15 cellular contexts compared by ENCODE assay signal in the genomic region with DNA sequence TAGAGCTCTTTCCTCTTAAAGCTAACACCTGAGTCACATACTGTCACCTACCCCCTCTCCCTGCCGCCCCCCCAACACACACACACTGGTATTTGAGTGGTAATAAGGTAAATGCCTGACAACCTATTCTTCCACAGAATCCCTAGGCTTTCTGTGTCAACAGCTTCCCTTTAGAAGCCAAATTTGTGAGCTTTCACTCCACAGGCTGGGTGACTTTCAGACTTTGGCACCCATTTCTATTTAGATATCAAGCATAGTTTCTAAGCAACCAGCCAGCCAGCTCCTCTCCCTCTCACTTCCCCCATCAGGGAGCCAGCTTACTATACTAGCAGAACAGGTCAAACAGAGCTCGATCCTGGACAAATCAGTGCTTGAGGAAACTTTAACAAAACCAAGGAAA. TPM values are rescaled to one million over a fixed set of nuclear protein-coding genes. Genes with fewer than 3 reads are reported as not detected.
DNase-seq lines count a peak whose midpoint lies in the region; ATAC-seq, FAIRE-seq and TF ChIP-seq lines count a peak whose summit lies in the region.
"Had no signal": no experiment of that assay in that cellular context is flagged by ENCODE, and none has a peak within 500 bp of the region (broad histone marks: within the 10 kb centered on the region; RNA-seq: fewer than 3 reads in every experiment).

No MANE protein-coding gene starts in this region.

- no peak for TF ChIP-seq CTCF in ascending aorta (IDR thresholded peaks at IDR 0.05)
- TF ChIP-seq CTCF in keratinocyte (optimal IDR thresholded peaks at IDR 0.05 in 1 of 3, IDR thresholded peaks at IDR 0.05 in 1 of 3, conservative IDR thresholded peaks at IDR 0.05 in 1 of 3; ENCODE audit: extremely low read depth in 1 of 3, insufficient read depth in 2 of 3, low read length in 3 of 3) = no peak

- H3K4me1 ChIP-seq in Karpas-422 (ENCODE audit: low read length) (peaks cover 15% of the 10 kb centered on the region), ascending aorta (peaks cover 0 to 12% of the 10 kb centered on the region in 2 donors), keratinocyte (ENCODE audit: control insufficient read depth, extremely low read depth, insufficient read depth, low read length) (peaks cover 37% of the 10 kb centered on the region)

- H3K27ac ChIP-seq in Karpas-422 (ENCODE audit: low read length) (no peak overlapping the region), ascending aorta (peak overlapping the region; percentile 45 to 75), keratinocyte (ENCODE audit: control insufficient read depth, insufficient read depth, low read length) (peak overlapping the region; percentile 21)

- no peaks in the 10 kb centered on the region for H3K9me1 ChIP-seq in keratinocyte (ENCODE audit: control insufficient read depth, extremely low read depth, insufficient read depth, low read length)

- no peaks in the 10 kb centered on the region for H3K9me2 ChIP-seq in Karpas-422 (replicated peaks; ENCODE audit: insufficient read depth, low read length)

- no peak for FAIRE-seq in keratinocyte (lab: Jason Lieb, UNC)

- in situ Hi-C loops in KBM-7 (cut with MboI; ENCODE audit: low pct_unique_long_range_greater_than_20kb, low sequenced_read_pairs) = no loop called here

- no peaks in the 10 kb centered on the region for H3K9me3 ChIP-seq in Karpas-422 (ENCODE audit: low read length)
- H3K9me3 ChIP-seq in ascending aorta = no peaks in the 10 kb centered on the region
- H3K9me3 ChIP-seq in keratinocyte (ENCODE audit: control insufficient read depth, low read depth, low read length) = no peaks in the 10 kb centered on the region
- H3K9me3 ChIP-seq: ovary had no signal

- DNase-seq in Karpas-422 = no peak
- DNase-seq in ascending aorta (ENCODE audit: low spot score in 2 of 2) = peak in 1 of 2 donors; percentile 73
- no peak for DNase-seq in keratinocyte (ENCODE audit: low read depth, low spot score)
- DNase-seq in stromal cell of bone marrow (ENCODE audit: low read depth) = peak; percentile 25
- no peak for DNase-seq in DMS53 treated with DMSO at 0.1 percent for 48 hours (lab: John Stamatoyannopoulos, UW; ENCODE audit: unreplicated experiment)
- DNase-seq in SKM-1 (lab: John Stamatoyannopoulos, UW; ENCODE audit: unreplicated experiment) = no peak
- DNase-seq in KBM-7 = no peak
- DNase-seq: activated naive CD8-positive, alpha-beta T cell treated with anti-CD3 and anti-CD28 coated beads, Interleukin-2, amount 10 ng/mL, durations not matched to agents 7 days and 5 days; NCI-H2171 treated with DMSO at 0.1 percent for 48 hours had no signal

- H3K9ac ChIP-seq in Karpas-422 (ENCODE audit: low read length) (no peak overlapping the region), keratinocyte (ENCODE audit: control insufficient read depth, extremely low read depth, insufficient read depth, low read length) (no peak overlapping the region)

- H3K4me3 ChIP-seq in Karpas-422 (ENCODE audit: low read length) (no peak overlapping the region), ascending aorta (no peak overlapping the region), keratinocyte (ENCODE audit: control insufficient read depth in 2 of 3, extremely low read depth in 1 of 3, insufficient read depth in 2 of 3, low read depth in 1 of 3, low read length in 3 of 3) (no peak overlapping the region)
- H3K4me3 ChIP-seq: ovary had no signal

- ATAC-seq in HG02759 (IDR thresholded peaks at IDR 0.05; ENCODE audit: unreplicated experiment) = no peak
- ATAC-seq: stimulated activated memory B cell treated with anti-CD40 and anti-IgM and Interleukin-4, amounts not matched to agents 10 μg/mL and 1 μg/mL and 100 μg/mL, for 72 hours had no signal

- dilution Hi-C loops in keratinocyte (cut with MboI; ENCODE audit: extremely low pct_ligation_motif_present, low sequenced_read_pairs) = no loop called here

- no peaks in the 10 kb centered on the region for H3K27me3 ChIP-seq in Karpas-422 (ENCODE audit: low read length)
- no peaks in the 10 kb centered on the region for H3K27me3 ChIP-seq in ascending aorta
- H3K27me3 ChIP-seq in keratinocyte (ENCODE audit: control insufficient read depth, extremely low read depth, insufficient read depth, low read length) = no peaks in the 10 kb centered on the region
- H3K27me3 ChIP-seq: ovary had no signal

- H3K79me2 ChIP-seq in Karpas-422 (ENCODE audit: low read length) = peaks cover 14% of the 10 kb centered on the region
- peaks cover 44% of the 10 kb centered on the region for H3K79me2 ChIP-seq in keratinocyte (ENCODE audit: control insufficient read depth, insufficient read depth, low read length)

- H3K36me3 ChIP-seq in Karpas-422 (ENCODE audit: insufficient read depth, low read length) (no peaks in the 10 kb centered on the region), ascending aorta (no peaks in the 10 kb centered on the region), keratinocyte (ENCODE audit: control insufficient read depth in 2 of 2, extremely low read depth in 1 of 2, insufficient read depth in 2 of 2, low read length in 2 of 2) (peaks cover 51 to 70% of the 10 kb centered on the region in 2 experiments)
- H3K36me3 ChIP-seq: ovary had no signal

- H2AFZ ChIP-seq in Karpas-422 (ENCODE audit: low read length) (peak overlapping the region; percentile 17; the same call in 1 of the 2 replicates), keratinocyte (ENCODE audit: control insufficient read depth, low read length) (no peak overlapping the region)

- intact Hi-C loops in ascending aorta (cut with DNase I) = no loop called here

- H3K4me2 ChIP-seq in Karpas-422 (ENCODE audit: low read depth, low read length, poor library complexity, severe bottlenecking) = no peak overlapping the region
- no peak overlapping the region for H3K4me2 ChIP-seq in keratinocyte (ENCODE audit: control insufficient read depth, extremely low read depth, insufficient read depth, low read depth, low read length)

- H4K20me1 ChIP-seq in Karpas-422 (ENCODE audit: insufficient read depth, low read depth, low read length) (no peaks in the 10 kb centered on the region), keratinocyte (ENCODE audit: control insufficient read depth, extremely low read depth, insufficient read depth, low read length) (peaks cover 29% of the 10 kb centered on the region)

RNA-seq across cellular contexts. Expression of a gene that starts 3.2 kb away (rescaled TPM):
- total RNA-seq in Karpas-422 (2014; rRNA removed; shearing (Covaris generic); ENCODE audit: low replicate concordance) = 3.2 and 4.0 TPM in 2 replicates
- 0.11 TPM for total RNA-seq in ascending aorta
- 48.0 to 65.6 TPM (median 58.1 TPM) in 3 replicates for polyA plus RNA-seq in keratinocyte
- polyA plus RNA-seq in keratinocyte (2011; ENCODE audit: low read depth) = 13.4 TPM
- 37.2 and 60.6 TPM in 2 replicates for polyA plus RNA-seq in keratinocyte (2011; cell fraction: cytosol; rRNA removed)
- 172 and 177 TPM in 2 replicates for polyA plus RNA-seq in keratinocyte (2011; cell fraction: nucleus; rRNA removed)
- 29.2 and 42.2 TPM in 2 replicates for polyA plus RNA-seq in keratinocyte (2012; ENCODE audit: low replicate concordance)
- 43.4 to 157 TPM (median 123 TPM) in 3 replicates for polyA minus RNA-seq in keratinocyte
- polyA minus RNA-seq in keratinocyte (2011; cell fraction: cytosol; rRNA and poly(A)+ RNA removed) = 35.1 TPM
- polyA minus RNA-seq in keratinocyte (2011; cell fraction: nucleus; rRNA and poly(A)+ RNA removed) = 215 and 523 TPM in 2 replicates

RNA-seq across cellular contexts. Expression of a gene that starts 18.4 kb away (rescaled TPM):
- 0.36 TPM in 1 of 2 replicates, not detected in the other for total RNA-seq in Karpas-422 (2014; rRNA removed; shearing (Covaris generic); ENCODE audit: low replicate concordance)
- 7.6 TPM for total RNA-seq in ascending aorta
- polyA plus RNA-seq in keratinocyte = 467 to 800 TPM (median 476 TPM) in 3 replicates
- 132 TPM for polyA plus RNA-seq in keratinocyte (2011; ENCODE audit: low read depth)
- polyA plus RNA-seq in keratinocyte (2011; cell fraction: cytosol; rRNA removed) = 474 and 569 TPM in 2 replicates
- polyA plus RNA-seq in keratinocyte (2011; cell fraction: nucleus; rRNA removed) = 961 and 1,086 TPM in 2 replicates
- polyA plus RNA-seq in keratinocyte (2012; ENCODE audit: low replicate concordance) = 254 and 343 TPM in 2 replicates
- 820 to 2,146 TPM (median 1,294 TPM) in 3 replicates for polyA minus RNA-seq in keratinocyte
- polyA minus RNA-seq in keratinocyte (2011; cell fraction: cytosol; rRNA and poly(A)+ RNA removed) = 651 TPM
- 976 and 1,920 TPM in 2 replicates for polyA minus RNA-seq in keratinocyte (2011; cell fraction: nucleus; rRNA and poly(A)+ RNA removed)
- total RNA-seq: LHCN-M2 had no signal

RNA-seq across cellular contexts. Expression of a gene that starts 31.7 kb away (rescaled TPM):
- total RNA-seq in Karpas-422 (2014; rRNA removed; shearing (Covaris generic); ENCODE audit: low replicate concordance) = 1.6 and 3.5 TPM in 2 replicates
- total RNA-seq in ascending aorta = not detected
- 0.08 to 0.16 TPM in 2 of 3 replicates, not detected in the other for polyA plus RNA-seq in keratinocyte
- polyA plus RNA-seq in keratinocyte (2011; ENCODE audit: low read depth) = not detected
- not detected in 2 replicates for polyA plus RNA-seq in keratinocyte (2011; cell fraction: cytosol; rRNA removed)
- polyA plus RNA-seq in keratinocyte (2011; cell fraction: nucleus; rRNA removed) = 0.05 and 0.10 TPM in 2 replicates
- polyA plus RNA-seq in keratinocyte (2012; ENCODE audit: low replicate concordance) = 3.2 and 4.7 TPM in 2 replicates
- polyA minus RNA-seq in keratinocyte = 0.19 TPM in 1 of 3 replicates, not detected in the others
- not detected for polyA minus RNA-seq in keratinocyte (2011; cell fraction: cytosol; rRNA and poly(A)+ RNA removed)
- 2.0 and 2.9 TPM in 2 replicates for polyA minus RNA-seq in keratinocyte (2011; cell fraction: nucleus; rRNA and poly(A)+ RNA removed)
- total RNA-seq: fibroblast of villous mesenchyme, LHCN-M2, RPMI7951 had no signal

RNA-seq across cellular contexts. Expression of a gene that starts 40.2 kb away (rescaled TPM):
- 7.6 and 11.7 TPM in 2 replicates for total RNA-seq in Karpas-422 (2014; rRNA removed; shearing (Covaris generic); ENCODE audit: low replicate concordance)
- 3.6 TPM for total RNA-seq in ascending aorta
- 12.3 to 13.3 TPM (median 12.4 TPM) in 3 replicates for polyA plus RNA-seq in keratinocyte
- polyA plus RNA-seq in keratinocyte (2011; ENCODE audit: low read depth) = 6.7 TPM
- 5.8 and 11.1 TPM in 2 replicates for polyA plus RNA-seq in keratinocyte (2011; cell fraction: cytosol; rRNA removed)
- polyA plus RNA-seq in keratinocyte (2011; cell fraction: nucleus; rRNA removed) = 22.9 and 25.9 TPM in 2 replicates
- polyA plus RNA-seq in keratinocyte (2012; ENCODE audit: low replicate concordance) = 6.9 and 8.0 TPM in 2 replicates
- polyA minus RNA-seq in keratinocyte = 7.6 to 21.0 TPM (median 15.9 TPM) in 3 replicates
- polyA minus RNA-seq in keratinocyte (2011; cell fraction: cytosol; rRNA and poly(A)+ RNA removed) = 3.8 TPM
- 21.0 and 35.8 TPM in 2 replicates for polyA minus RNA-seq in keratinocyte (2011; cell fraction: nucleus; rRNA and poly(A)+ RNA removed)
